ENCODE assay signal across 8 cellular contexts in the genomic region with DNA sequence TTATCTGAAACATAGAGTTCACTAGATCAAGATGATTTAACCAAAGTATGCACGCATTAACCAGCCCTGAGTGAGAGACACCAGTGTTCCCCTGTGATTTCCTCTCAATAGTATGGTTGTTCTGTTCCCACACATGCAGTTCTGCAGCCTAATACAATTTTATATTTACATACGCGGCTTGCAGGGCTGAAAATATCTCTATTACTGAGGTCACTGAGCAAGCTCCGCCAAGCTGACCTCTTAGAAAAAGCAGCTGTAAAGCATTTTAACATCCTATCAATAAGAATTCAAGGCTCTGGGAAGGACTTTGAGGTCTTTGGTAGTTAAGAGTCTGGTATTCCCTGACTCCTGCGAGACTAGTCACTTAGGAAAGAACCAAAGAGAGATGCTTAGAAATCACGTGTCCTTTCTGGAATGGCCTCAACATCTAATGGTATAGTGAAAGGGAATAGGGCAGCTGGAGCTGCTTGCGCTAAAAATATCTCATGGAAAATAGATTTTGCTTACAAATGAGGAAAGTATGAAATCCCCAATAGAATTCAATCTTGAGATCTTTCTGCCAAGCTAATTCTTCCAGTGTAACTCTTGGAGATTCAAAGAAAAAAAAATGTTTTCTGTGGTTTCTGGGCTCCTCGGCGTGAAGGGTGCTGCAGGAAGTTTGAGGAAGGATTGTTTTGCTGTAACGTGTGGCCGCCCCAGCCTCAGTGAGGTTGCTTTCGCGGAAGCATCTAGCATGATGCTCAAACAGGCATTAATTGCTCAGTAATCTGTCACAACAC. TPM values are rescaled to one million over a fixed set of nuclear protein-coding genes. Genes with fewer than 3 reads are reported as not detected.
DNase-seq lines count a peak whose midpoint lies in the region; ATAC-seq, FAIRE-seq and TF ChIP-seq lines count a peak whose summit lies in the region.

No MANE protein-coding gene starts in this region.

- H3K36me3 Mint-ChIP-seq in activated CD4-positive, alpha-beta memory T cell treated with anti-CD3 and anti-CD28 coated beads, Interleukin-2, amount 10 ng/mL, durations not matched to agents 7 days and 5 days (ENCODE audit: low read depth): peaks cover 50% of the 10 kb centered on the region
- peaks cover 5% of the 10 kb centered on the region for H3K36me3 Mint-ChIP-seq in glutamatergic neuron (ENCODE audit: unreplicated experiment)

- peaks cover 69% of the 10 kb centered on the region for H3K4me1 Mint-ChIP-seq in activated CD4-positive, alpha-beta memory T cell treated with anti-CD3 and anti-CD28 coated beads, Interleukin-2, amount 10 ng/mL, durations not matched to agents 7 days and 5 days
- H3K4me1 Mint-ChIP-seq in glutamatergic neuron (ENCODE audit: low read depth, unreplicated experiment): peaks cover 33% of the 10 kb centered on the region

- peak overlapping the region; percentile 85 for H3K27ac Mint-ChIP-seq in activated CD4-positive, alpha-beta memory T cell treated with anti-CD3 and anti-CD28 coated beads, Interleukin-2, amount 10 ng/mL, durations not matched to agents 7 days and 5 days
- H3K27ac Mint-ChIP-seq in glutamatergic neuron (ENCODE audit: unreplicated experiment): peak overlapping the region; percentile 99

- no peak for TF ChIP-seq CTCF in glutamatergic neuron (IDR thresholded peaks at IDR 0.05; ENCODE audit: partially characterized antibody, unreplicated experiment)

- H3K27me3 Mint-ChIP-seq in activated CD4-positive, alpha-beta memory T cell treated with anti-CD3 and anti-CD28 coated beads, Interleukin-2, amount 10 ng/mL, durations not matched to agents 7 days and 5 days: no peaks in the 10 kb centered on the region
- H3K27me3 Mint-ChIP-seq in glutamatergic neuron (ENCODE audit: unreplicated experiment): peaks cover 9% of the 10 kb centered on the region

- FAIRE-seq in RCC 7860 (lab: Jason Lieb, UNC): no peak

- no peaks in the 10 kb centered on the region for H3K9me3 Mint-ChIP-seq in activated CD4-positive, alpha-beta memory T cell treated with anti-CD3 and anti-CD28 coated beads, Interleukin-2, amount 10 ng/mL, durations not matched to agents 7 days and 5 days
- peaks cover 5% of the 10 kb centered on the region for H3K9me3 Mint-ChIP-seq in glutamatergic neuron (ENCODE audit: unreplicated experiment)

- peak; percentile 56 for ATAC-seq in GM19023 (IDR thresholded peaks at IDR 0.05; ENCODE audit: unreplicated experiment)
- ATAC-seq in HG03175 (IDR thresholded peaks at IDR 0.05; ENCODE audit: unreplicated experiment): peak; percentile 69
- ATAC-seq in stimulated activated naive CD8-positive, alpha-beta T cell treated with anti-CD3 and anti-CD28 coated beads, Interleukin-15, Interleukin-2, amounts not matched to agents 100 U/mL and 50 U/mL, for 24 hours: no peak

- CTCF ChIA-PET in activated CD4-positive, alpha-beta memory T cell treated with anti-CD3 and anti-CD28 coated beads, Interleukin-2, amount 10 ng/mL, durations not matched to agents 7 days and 5 days (lab: Charles Lee): interaction anchor here (1.0 to 1.5 kb wide), 5 partner anchors 18 to 60 kb away, joined by 3 to 6 read pairs (median 4); no protein-coding TSS in a partner anchor

- peak overlapping the region; percentile 22 for H3K4me3 Mint-ChIP-seq in activated CD4-positive, alpha-beta memory T cell treated with anti-CD3 and anti-CD28 coated beads, Interleukin-2, amount 10 ng/mL, durations not matched to agents 7 days and 5 days
- H3K4me3 Mint-ChIP-seq in glutamatergic neuron (ENCODE audit: unreplicated experiment): peak overlapping the region; percentile 91

- POLR2A ChIA-PET in activated CD4-positive, alpha-beta memory T cell treated with anti-CD3 and anti-CD28 coated beads, Interleukin-2, amount 10 ng/mL, durations not matched to agents 7 days and 5 days (lab: Charles Lee): interaction anchor here (1.0 to 6.9 kb wide), 7 partner anchors 13 to 56 kb away, joined by 3 to 69 read pairs (median 4); no protein-coding TSS in a partner anchor

- DNase-seq in activated CD4-positive, alpha-beta memory T cell treated with anti-CD3 and anti-CD28 coated beads, Interleukin-2, amount 10 ng/mL, durations not matched to agents 7 days and 5 days: peak; percentile 57
- DNase-seq in glutamatergic neuron: peak; percentile 24
- DNase-seq in stimulated activated naive CD8-positive, alpha-beta T cell treated with anti-CD3 and anti-CD28 coated beads, Interleukin-15, Interleukin-2, amounts not matched to agents 100 U/mL and 50 U/mL, for 24 hours: peak; percentile 34
- no peak for DNase-seq in occipital lobe (lab: John Stamatoyannopoulos, UW)
- DNase-seq in RCC 7860 (ENCODE audit: low spot score): no peak
- DNase-seq in NCI-H2171 (lab: John Stamatoyannopoulos, UW): no peak

RNA-seq across cellular contexts. Expression of gene DOCK10, which starts 59.2 kb away (rescaled TPM):
- 100 to 1,000 TPM; 223 to 239 TPM for total RNA-seq in activated CD4-positive, alpha-beta memory T cell treated with anti-CD3 and anti-CD28 coated beads, Interleukin-2, amount 10 ng/mL, durations not matched to agents 7 days and 5 days
- total RNA-seq in glutamatergic neuron (ENCODE audit: unreplicated experiment) (1.1 TPM), occipital lobe (8.3 TPM)

Comparison
In these comparisons a context has a peak if more than half of its experiments do, and no peak if none do; other contexts are left out.
1. DNase-seq: peak in activated CD4-positive, alpha-beta memory T cell treated with anti-CD3 and anti-CD28 coated beads, Interleukin-2, amount 10 ng/mL, durations not matched to agents 7 days and 5 days (single experiment), glutamatergic neuron (single experiment) and stimulated activated naive CD8-positive, alpha-beta T cell treated with anti-CD3 and anti-CD28 coated beads, Interleukin-15, Interleukin-2, amounts not matched to agents 100 U/mL and 50 U/mL, for 24 hours (single experiment); none in occipital lobe (single experiment), RCC 7860 (single experiment) and NCI-H2171 (single experiment).
2. RNA of gene DOCK10, which starts 59.2 kb away (total RNA-seq): 223 to 239 TPM in activated CD4-positive, alpha-beta memory T cell treated with anti-CD3 and anti-CD28 coated beads, Interleukin-2, amount 10 ng/mL, durations not matched to agents 7 days and 5 days; 8.3 TPM in occipital lobe (single experiment) and 1.1 TPM in glutamatergic neuron (single experiment); every median in the first group is over 10 times any median in the second.